In the genomic region with DNA sequence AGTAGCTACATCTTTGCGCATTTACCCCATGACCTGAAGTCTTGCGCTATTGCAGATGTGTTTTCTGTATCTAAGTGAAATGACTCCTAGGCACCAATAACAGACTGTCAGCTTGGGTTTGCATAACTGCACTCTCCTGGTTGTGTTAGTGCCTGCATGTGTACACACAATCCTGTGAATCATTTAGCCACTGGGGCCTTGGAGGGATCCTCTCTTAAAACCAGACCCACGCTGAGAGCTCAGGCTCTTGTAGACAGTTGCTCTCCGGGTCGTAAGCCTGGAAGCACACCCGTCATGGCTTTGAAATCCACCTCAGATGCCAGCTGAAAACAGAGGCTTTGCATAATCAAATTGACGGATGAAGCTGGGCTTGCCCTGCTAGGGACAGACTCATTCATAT, we compare ENCODE assay signal across 23 cellular contexts.
"Had no signal": no experiment of that assay in that cellular context is flagged by ENCODE, and none has a peak within 500 bp of the region (broad histone marks: within the 10 kb centered on the region; RNA-seq: fewer than 3 reads in every experiment).

No MANE protein-coding gene starts in this region.

- H3K4me3 Mint-ChIP-seq: activated naive CD8-positive, alpha-beta T cell treated with anti-CD3 and anti-CD28 coated beads, Interleukin-2, amount 10 ng/mL, durations not matched to agents 7 days and 5 days; immature natural killer cell; nephron; stimulated activated effector memory CD8-positive, alpha-beta T cell treated with anti-CD3 and anti-CD28 coated beads, Interleukin-12 subunit alpha, Interleukin-12 subunit beta, amount 100 ng/mL, for 72 hours; stimulated activated naive CD8-positive, alpha-beta T cell treated with anti-CD3 and anti-CD28 coated beads, Interleukin-15, amount 100 ng/mL, for 72 hours; T-cell; T-helper 2 cell treated with Interferon-gamma antibody and Interleukin-4, amounts not matched to agents 5 μg/mL and 100 μg/mL, for 36 hours had no signal

- H3K4me1 Mint-ChIP-seq: activated naive CD8-positive, alpha-beta T cell treated with anti-CD3 and anti-CD28 coated beads, Interleukin-2, amount 10 ng/mL, durations not matched to agents 7 days and 5 days; immature natural killer cell; nephron; stimulated activated effector memory CD8-positive, alpha-beta T cell treated with anti-CD3 and anti-CD28 coated beads, Interleukin-12 subunit alpha, Interleukin-12 subunit beta, amount 100 ng/mL, for 72 hours; stimulated activated naive CD8-positive, alpha-beta T cell treated with anti-CD3 and anti-CD28 coated beads, Interleukin-15, amount 100 ng/mL, for 72 hours; T-cell had no signal

- H3K27ac Mint-ChIP-seq: activated naive CD8-positive, alpha-beta T cell treated with anti-CD3 and anti-CD28 coated beads, Interleukin-2, amount 10 ng/mL, durations not matched to agents 7 days and 5 days; immature natural killer cell; nephron; stimulated activated effector memory CD8-positive, alpha-beta T cell treated with anti-CD3 and anti-CD28 coated beads, Interleukin-12 subunit alpha, Interleukin-12 subunit beta, amount 100 ng/mL, for 72 hours; stimulated activated naive CD8-positive, alpha-beta T cell treated with anti-CD3 and anti-CD28 coated beads, Interleukin-15, amount 100 ng/mL, for 72 hours; T-cell; T-helper 2 cell treated with Interferon-gamma antibody and Interleukin-4, amounts not matched to agents 5 μg/mL and 100 μg/mL, for 36 hours had no signal

- H3K4me3 ChIP-seq: breast epithelium, coronary artery, esophagus squamous epithelium, left ventricle myocardium inferior, pancreas, tibial artery had no signal

- H3K9me3 Mint-ChIP-seq: activated naive CD8-positive, alpha-beta T cell treated with anti-CD3 and anti-CD28 coated beads, Interleukin-2, amount 10 ng/mL, durations not matched to agents 7 days and 5 days; stimulated activated naive CD8-positive, alpha-beta T cell treated with anti-CD3 and anti-CD28 coated beads, Interleukin-15, amount 100 ng/mL, for 72 hours; T-cell; T-helper 2 cell treated with Interferon-gamma antibody and Interleukin-4, amounts not matched to agents 5 μg/mL and 100 μg/mL, for 36 hours had no signal

- H3K36me3 Mint-ChIP-seq: activated naive CD8-positive, alpha-beta T cell treated with anti-CD3 and anti-CD28 coated beads, Interleukin-2, amount 10 ng/mL, durations not matched to agents 7 days and 5 days; immature natural killer cell; stimulated activated effector memory CD8-positive, alpha-beta T cell treated with anti-CD3 and anti-CD28 coated beads, Interleukin-12 subunit alpha, Interleukin-12 subunit beta, amount 100 ng/mL, for 72 hours; T-cell had no signal

- DNase-seq: activated CD4-positive, alpha-beta T cell treated with anti-CD3 and anti-CD28 coated beads for 1 hour; activated CD8-positive, alpha-beta memory T cell treated with anti-CD3 and anti-CD28 coated beads, Interleukin-2, amount 50 U/mL, for 48 hours; activated naive CD4-positive, alpha-beta T cell treated with Interleukin-2 at 50 U/mL for 16 hours; activated naive CD8-positive, alpha-beta T cell treated with anti-CD3 and anti-CD28 coated beads, Interleukin-2, amount 10 ng/mL, durations not matched to agents 7 days and 5 days; activated T-cell treated with anti-CD3 and anti-CD28 coated beads, Interleukin-2, amount 50 U/mL, for 48 hours; amniotic stem cell; cerebellar nuclear complex; esophagus squamous epithelium; immature natural killer cell; left ventricle myocardium inferior; mammary epithelial cell; pancreas; small intestine; stimulated activated CD4-positive, alpha-beta T cell treated with anti-CD3 and anti-CD28 coated beads, Interleukin-2, amount 100 ng/mL, for 24 hours; stimulated activated naive CD8-positive, alpha-beta T cell treated with anti-CD3 and anti-CD28 coated beads, Interleukin-15, amount 100 ng/mL, for 72 hours; T-cell; tibial artery; WERI-Rb-1 had no signal
